Comparison of ENCODE assay signal across 24 cellular contexts in the genomic region with DNA sequence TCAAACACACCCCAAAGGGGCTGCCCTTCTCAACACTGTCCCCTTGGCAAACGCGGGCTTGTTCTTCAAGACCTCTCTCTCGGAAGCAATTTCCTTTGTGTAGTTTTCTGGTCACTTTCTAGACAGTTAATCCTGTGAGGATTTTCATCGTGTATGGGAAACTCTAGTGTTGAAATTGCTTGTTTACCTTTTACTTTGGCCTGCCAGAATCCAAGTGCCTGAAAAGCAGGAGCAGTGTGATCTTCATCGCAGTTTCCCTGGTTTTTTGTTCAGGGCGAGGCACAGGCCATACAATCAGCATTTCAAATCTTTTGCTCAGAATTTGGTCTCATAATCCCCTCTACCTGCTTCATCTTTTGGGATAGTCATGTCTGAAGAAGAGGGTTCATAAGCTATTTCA.
DNase-seq lines count a peak whose midpoint lies in the region; ATAC-seq, FAIRE-seq and TF ChIP-seq lines count a peak whose summit lies in the region.
"Had no signal": no experiment of that assay in that cellular context is flagged by ENCODE, and none has a peak within 500 bp of the region (broad histone marks: within the 10 kb centered on the region; RNA-seq: fewer than 3 reads in every experiment).

No MANE protein-coding gene starts in this region.

- 54% methylated on average over 6 of the region's 6 CpGs for WGBS in liver
- WGBS in HepG2 (ENCODE audit: low lambda C conversion rate): 27% methylated on average over 6 of the region's 6 CpGs
- WGBS in hepatocyte (ENCODE audit: low lambda C conversion rate, missing lambda C conversion rate): 65% methylated on average over 6 of the region's 6 CpGs

- no peak overlapping the region for H3K9ac ChIP-seq in liver (ENCODE audit: low read depth in 1 of 2, low read length in 2 of 2)
- H3K9ac ChIP-seq in HepG2 (ENCODE audit: insufficient read depth, low read depth, low read length): no peak overlapping the region
- H3K9ac ChIP-seq: GM23248 had no signal

- DNase-seq in HepG2 (ENCODE audit: low spot score): no peak
- DNase-seq in hepatocyte (ENCODE audit: low spot score): no peak
- no peak for DNase-seq in lower lobe of right lung
- no peak for DNase-seq in upper lobe of right lung
- no peak for DNase-seq in foreskin fibroblast
- no peak for DNase-seq in DMS 273 treated with DMSO at 0.1 percent for 48 hours (lab: John Stamatoyannopoulos, UW)
- DNase-seq: ACHN; AML-193; Caco-2; CD4-positive, alpha-beta T cell; DMS153; DMS79; GDM1; GM23248; HCEC 1CT had no signal

- CTCF ChIA-PET in HepG2 (lab: Yijun Ruan, JAX; ENCODE audit: low intra/inter-chr PET ratio, low total read pairs): no interaction called here

- no peak for FAIRE-seq in HepG2 (lab: Jason Lieb, UNC)
- FAIRE-seq: A204.1, D721Med, GM12892, GM18507, H54, HTR-8/SVneo had no signal

- H3K27ac ChIP-seq in liver (ENCODE audit: low read depth in 1 of 2, low read length in 2 of 2) (no peak overlapping the region), HepG2 (ENCODE audit: extremely low read length, insufficient read depth, low read length) (no peak overlapping the region), hepatocyte (no peak overlapping the region), lower lobe of right lung (no peak overlapping the region), upper lobe of right lung (no peak overlapping the region)
- H3K27ac ChIP-seq: C4-2B, GM23248 had no signal

- TF ChIP-seq CTCF in liver (IDR thresholded peaks at IDR 0.05; ENCODE audit: low read depth, low read length, missing input control): no peak
- TF ChIP-seq CTCF in HepG2 (CRISPR knock-in tag; IDR thresholded peaks at IDR 0.05): no peak
- TF ChIP-seq CTCF in hepatocyte (IDR thresholded peaks at IDR 0.05; ENCODE audit: poor library complexity): no peak
- TF ChIP-seq CTCF in lower lobe of right lung (IDR thresholded peaks at IDR 0.05): no peak
- TF ChIP-seq CTCF in upper lobe of right lung (IDR thresholded peaks at IDR 0.05): no peak
- no peak for TF ChIP-seq CTCF in foreskin fibroblast (IDR thresholded peaks at IDR 0.05; ENCODE audit: low read depth, low read length)

- TF ChIP-seq EP300 in HepG2 (IDR thresholded peaks at IDR 0.05; ENCODE audit: low read depth in 2 of 2, low read length in 2 of 2) (no peak), HepG2 (CRISPR knock-in tag; IDR thresholded peaks at IDR 0.05; ENCODE audit: borderline replicate concordance) (no peak)

- no peak for ATAC-seq in HepG2
- ATAC-seq in lower lobe of right lung: peak; percentile 41 to 54
- peak; percentile 53 for ATAC-seq in upper lobe of right lung
- no peak for ATAC-seq in HG03565 (IDR thresholded peaks at IDR 0.05; ENCODE audit: unreplicated experiment)

- peaks cover 0 to 11% (median 6%) of the 10 kb centered on the region in 4 donors for H3K4me1 ChIP-seq in liver (ENCODE audit: control insufficient read depth in 4 of 4, insufficient read depth in 4 of 4, low read length in 3 of 4)
- H3K4me1 ChIP-seq in HepG2 (ENCODE audit: insufficient read depth, low read length): peaks cover 10% of the 10 kb centered on the region
- H3K4me1 ChIP-seq in hepatocyte (ENCODE audit: insufficient read depth): no peaks in the 10 kb centered on the region
- H3K4me1 ChIP-seq in lower lobe of right lung: no peaks in the 10 kb centered on the region
- no peaks in the 10 kb centered on the region for H3K4me1 ChIP-seq in upper lobe of right lung
- H3K4me1 ChIP-seq: Caco-2 had no signal

- H4K20me1 ChIP-seq in HepG2 (ENCODE audit: insufficient read depth, low read length) (no peaks in the 10 kb centered on the region), hepatocyte (ENCODE audit: insufficient read depth, poor library complexity, severe bottlenecking) (no peaks in the 10 kb centered on the region)

- in situ Hi-C loops in HepG2 (cut with HindIII; ENCODE audit: extremely low pct_ligation_motif_present, low pct_unique_long_range_greater_than_20kb): no loop called here

- H3K4me3 ChIP-seq in liver (ENCODE audit: low read depth in 1 of 3, low read length in 3 of 3): no peak overlapping the region
- no peak overlapping the region for H3K4me3 ChIP-seq in HepG2 (replicated peaks in 1 of 3; ENCODE audit: insufficient read depth in 1 of 3, low read depth in 2 of 3, low read length in 3 of 3)
- H3K4me3 ChIP-seq in hepatocyte: no peak overlapping the region
- no peak overlapping the region for H3K4me3 ChIP-seq in lower lobe of right lung
- no peak overlapping the region for H3K4me3 ChIP-seq in upper lobe of right lung
- H3K4me3 ChIP-seq in foreskin fibroblast (ENCODE audit: low read depth in 1 of 2, low read length in 2 of 2): no peak overlapping the region
- H3K4me3 ChIP-seq: GM23248 had no signal

- H3K4me2 ChIP-seq in HepG2 (ENCODE audit: low read depth, low read length): no peak overlapping the region
- peak overlapping the region; percentile 15 for H3K4me2 ChIP-seq in hepatocyte

- H3K36me3 ChIP-seq in liver (ENCODE audit: control insufficient read depth in 4 of 4, insufficient read depth in 3 of 4, low read depth in 1 of 4, low read length in 3 of 4) (no peaks in the 10 kb centered on the region), HepG2 (replicated peaks in 1 of 2; ENCODE audit: control insufficient read depth in 1 of 2, insufficient read depth in 2 of 2, low read length in 2 of 2) (no peaks in the 10 kb centered on the region), hepatocyte (replicated peaks; ENCODE audit: insufficient read depth, low read depth) (no peaks in the 10 kb centered on the region), lower lobe of right lung (no peaks in the 10 kb centered on the region), upper lobe of right lung (no peaks in the 10 kb centered on the region)

- no TSS peak for BruUV-seq in HepG2 (replicated peaks; lab: Mats Ljungman, UMichigan)

- no peaks in the 10 kb centered on the region for H3K79me2 ChIP-seq in HepG2 (ENCODE audit: insufficient read depth, low read length)
- H3K79me2 ChIP-seq in hepatocyte: no peaks in the 10 kb centered on the region

- intact Hi-C loops in HepG2 (cut with micrococcal nuclease; ENCODE audit: unreplicated experiment): no loop called here
- intact Hi-C loops in lower lobe of right lung (cut with DNase I): no loop called here
- intact Hi-C loops in upper lobe of right lung (cut with DNase I): no loop called here

- H2AFZ ChIP-seq in HepG2 (ENCODE audit: low read length) (no peak overlapping the region), hepatocyte (peak overlapping the region; percentile 18)
- H2AFZ ChIP-seq: GM23248 had no signal

- H3K9me3 ChIP-seq in liver (ENCODE audit: control insufficient read depth in 4 of 4, low read length in 3 of 4): no peaks in the 10 kb centered on the region
- no peaks in the 10 kb centered on the region for H3K9me3 ChIP-seq in HepG2 (ENCODE audit: low read length)
- no peaks in the 10 kb centered on the region for H3K9me3 ChIP-seq in hepatocyte (ENCODE audit: low read depth)
- no peaks in the 10 kb centered on the region for H3K9me3 ChIP-seq in lower lobe of right lung
- H3K9me3 ChIP-seq in upper lobe of right lung: no peaks in the 10 kb centered on the region
- H3K9me3 ChIP-seq: Caco-2 had no signal

- H3K27me3 ChIP-seq in liver (ENCODE audit: control insufficient read depth in 4 of 4, insufficient read depth in 4 of 4, low read length in 3 of 4) (no peaks in the 10 kb centered on the region), HepG2 (ENCODE audit: control insufficient read depth in 1 of 2, insufficient read depth in 2 of 2, low read length in 2 of 2) (no peaks in the 10 kb centered on the region), hepatocyte (no peaks in the 10 kb centered on the region), lower lobe of right lung (ENCODE audit: low read depth) (no peaks in the 10 kb centered on the region), upper lobe of right lung (no peaks in the 10 kb centered on the region)

- no peak for TF ChIP-seq POLR2A in HepG2 (IDR thresholded peaks at IDR 0.05; ENCODE audit: insufficient read depth in 1 of 2, low read depth in 2 of 2, low read length in 2 of 2)

- H3K9me2 ChIP-seq in hepatocyte (replicated peaks; ENCODE audit: insufficient read depth): no peaks in the 10 kb centered on the region

- TF ChIP-seq RAD21 in liver (IDR thresholded peaks at IDR 0.05): no peak
- TF ChIP-seq RAD21 in HepG2 (CRISPR knock-in tag; IDR thresholded peaks at IDR 0.05): no peak

- POLR2A ChIA-PET in HepG2 (lab: Yijun Ruan, JAX): no interaction called here

TF ChIP-seq in liver, 16 proteins besides CTCF, POLR2A, EP300 and RAD21:
- no peak for TF ChIP-seq HNF4G (IDR thresholded peaks at IDR 0.05)
- TF ChIP-seq FOXA1 (IDR thresholded peaks at IDR 0.05): peak; percentile 74
- peak; percentile 81 for TF ChIP-seq FOXA2 (IDR thresholded peaks at IDR 0.05)

TF ChIP-seq in HepG2, 621 proteins besides CTCF, POLR2A, EP300 and RAD21 (continues in another document):
- TF ChIP-seq SKI (IDR thresholded peaks at IDR 0.05; ENCODE audit: partially characterized antibody): no peak
- no peak for TF ChIP-seq ADNP (CRISPR knock-in tag; IDR thresholded peaks at IDR 0.05)
- no peak for TF ChIP-seq PHF5A (CRISPR knock-in tag; IDR thresholded peaks at IDR 0.05; ENCODE audit: low read depth, unreplicated experiment)
- TF ChIP-seq RNF2 (conservative IDR thresholded peaks at IDR 0.05; ENCODE audit: low read depth): no peak
- no peak for TF ChIP-seq ISX (CRISPR knock-in tag; conservative IDR thresholded peaks at IDR 0.05)
- no peak for TF ChIP-seq RXRB (CRISPR knock-in tag; IDR thresholded peaks at IDR 0.05; ENCODE audit: borderline replicate concordance)
- TF ChIP-seq MAFF (IDR thresholded peaks at IDR 0.05; ENCODE audit: low read depth, low read length): no peak
- no peak for TF ChIP-seq CCAR2 (optimal IDR thresholded peaks at IDR 0.05; ENCODE audit: low read depth, low read length)
- TF ChIP-seq ZNF329 (CRISPR knock-in tag; IDR thresholded peaks at IDR 0.05; ENCODE audit: low read depth): no peak
- TF ChIP-seq ZFP90 (CRISPR knock-in tag; IDR thresholded peaks at IDR 0.05; ENCODE audit: borderline replicate concordance): no peak
- TF ChIP-seq TAF1 (CRISPR knock-in tag; IDR thresholded peaks at IDR 0.05): no peak
- no peak for TF ChIP-seq NFYB (CRISPR knock-in tag; IDR thresholded peaks at IDR 0.05)
- TF ChIP-seq ZNF720 (CRISPR knock-in tag; IDR thresholded peaks at IDR 0.05): no peak
- no peak for TF ChIP-seq XBP1 (CRISPR knock-in tag; IDR thresholded peaks at IDR 0.05)
- no peak for TF ChIP-seq EEA1 (CRISPR knock-in tag; IDR thresholded peaks at IDR 0.05; ENCODE audit: borderline replicate concordance)
- TF ChIP-seq, protein P1, sequence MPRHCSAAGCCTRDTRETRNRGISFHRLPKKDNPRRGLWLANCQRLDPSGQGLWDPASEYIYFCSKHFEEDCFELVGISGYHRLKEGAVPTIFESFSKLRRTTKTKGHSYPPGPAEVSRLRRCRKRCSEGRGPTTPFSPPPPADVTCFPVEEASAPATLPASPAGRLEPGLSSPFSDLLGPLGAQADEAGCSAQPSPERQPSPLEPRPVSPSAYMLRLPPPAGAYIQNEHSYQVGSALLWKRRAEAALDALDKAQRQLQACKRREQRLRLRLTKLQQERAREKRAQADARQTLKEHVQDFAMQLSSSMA (CRISPR knock-in tag; IDR thresholded peaks at IDR 0.05): no peak
- no peak for TF ChIP-seq ZFY (CRISPR knock-in tag; IDR thresholded peaks at IDR 0.05)

Comparison
In these comparisons a context has a peak if more than half of its experiments do, and no peak if none do; other contexts are left out.
1. ATAC-seq: peak in lower lobe of right lung (2 of 2) and upper lobe of right lung (single experiment); none in HepG2 (single experiment) and HG03565 (single experiment).